ENCODE assay signal across 18 cellular contexts in the genomic region with DNA sequence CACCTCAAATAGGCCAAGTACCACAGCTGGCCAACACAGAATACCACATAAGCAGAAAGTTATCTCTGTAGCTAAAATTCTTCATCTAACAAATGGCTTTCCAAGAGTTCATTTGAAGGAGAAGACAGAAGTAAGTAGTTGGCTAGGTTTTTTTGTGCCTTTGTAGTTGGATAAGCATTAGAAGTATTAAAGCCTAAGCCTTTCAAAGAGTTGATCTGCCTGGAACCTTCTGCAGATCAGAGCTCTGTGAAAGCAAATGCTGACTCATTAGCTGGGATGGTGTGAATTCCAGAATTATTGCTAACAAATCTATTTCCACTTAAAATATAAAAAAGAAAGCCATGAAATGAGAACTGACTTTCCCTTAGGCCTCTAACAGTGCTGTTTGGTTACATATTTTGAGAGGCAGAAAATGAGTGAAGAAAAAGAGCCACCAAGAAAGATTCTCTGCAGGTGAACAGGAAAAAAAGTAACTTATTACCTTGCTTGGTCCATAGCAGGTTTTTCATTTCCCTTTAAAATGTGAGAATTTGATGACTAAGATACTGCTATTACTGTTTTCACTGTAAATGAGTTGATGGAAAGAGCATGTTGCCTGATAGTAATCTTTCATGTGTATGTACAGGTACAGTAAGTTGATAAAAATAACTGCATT.
DNase-seq lines count a peak whose midpoint lies in the region; ATAC-seq, FAIRE-seq and TF ChIP-seq lines count a peak whose summit lies in the region.
"Had no signal": no experiment of that assay in that cellular context is flagged by ENCODE, and none has a peak within 500 bp of the region (broad histone marks: within the 10 kb centered on the region; RNA-seq: fewer than 3 reads in every experiment).

No MANE protein-coding gene starts in this region.

- peaks cover 16% of the 10 kb centered on the region for H3K4me1 ChIP-seq in OCI-LY3 (ENCODE audit: low read length)
- no peaks in the 10 kb centered on the region for H3K4me1 ChIP-seq in pancreas
- H3K4me1 ChIP-seq: SJCRH30, thyroid gland had no signal

- no peak overlapping the region for H2AFZ ChIP-seq in OCI-LY3 (ENCODE audit: low read depth, low read length)

- intact Hi-C loops in pancreas (cut with DNase I): no loop called here

- TF ChIP-seq CTCF in OCI-LY3 (IDR thresholded peaks at IDR 0.05; ENCODE audit: low read depth, low read length) (no peak), fibroblast of the aortic adventitia (IDR thresholded peaks at IDR 0.05; ENCODE audit: insufficient read depth, low read length) (no peak), pancreas (IDR thresholded peaks at IDR 0.05) (no peak)

- no peaks in the 10 kb centered on the region for H3K79me2 ChIP-seq in OCI-LY3 (ENCODE audit: low read length)

- H3K36me3 ChIP-seq in OCI-LY3 (replicated peaks; ENCODE audit: low read depth, low read length) (no peaks in the 10 kb centered on the region), pancreas (no peaks in the 10 kb centered on the region)
- H3K36me3 ChIP-seq: ovary, SJCRH30, thyroid gland had no signal

- H3K9me3 ChIP-seq in OCI-LY3 (ENCODE audit: insufficient read depth, low read length) (0 out of 2 replicates have a peak, but pooled peaks cover 5% of the 10 kb centered on the region), pancreas (no peaks in the 10 kb centered on the region)
- H3K9me3 ChIP-seq: ovary, SJCRH30, thyroid gland had no signal

- FAIRE-seq in pancreas (lab: Jason Lieb, UNC): no peak
- FAIRE-seq: frontal cortex, GM18507 had no signal

- H3K27ac ChIP-seq in OCI-LY3 (ENCODE audit: low read length) (peak overlapping the region; percentile 57), pancreas (no peak overlapping the region)
- H3K27ac ChIP-seq: C4-2B, ovary, SJCRH30, thyroid gland had no signal

- DNase-seq in fibroblast of the aortic adventitia (ENCODE audit: low read depth) (peak; percentile 6), superior temporal gyrus (ENCODE audit: extremely low spot score) (peak; percentile 18), pancreas (no peak)
- no peak for DNase-seq in stimulated activated CD4-positive, alpha-beta T cell treated with anti-CD3 and anti-CD28 coated beads, Interleukin-4, amount 100 ng/mL, for 4 hours
- DNase-seq in activated CD8-positive, alpha-beta memory T cell treated with anti-CD3 and anti-CD28 coated beads, Interleukin-2, amount 50 U/mL, for 48 hours: no peak
- DNase-seq: cerebellar nuclear complex; NCI-H69; OCI-M1; ovary; SJCRH30; stimulated activated CD4-positive, alpha-beta T cell treated with anti-CD3 and anti-CD28 coated beads, Interleukin-4, amount 100 ng/mL, for 24 hours; thyroid gland had no signal

- H3K4me3 ChIP-seq in OCI-LY3 (ENCODE audit: low read length): 0 out of 2 replicates have a peak overlapping the region, but pooled peaks have one; percentile 3
- no peak overlapping the region for H3K4me3 ChIP-seq in fibroblast of the aortic adventitia (ENCODE audit: low read depth, low read length)
- H3K4me3 ChIP-seq in pancreas: no peak overlapping the region
- H3K4me3 ChIP-seq: ovary, SJCRH30, thyroid gland had no signal

- H3K4me2 ChIP-seq in OCI-LY3 (ENCODE audit: low read length): peak overlapping the region; percentile 44

- ATAC-seq in GM21381 (IDR thresholded peaks at IDR 0.05; ENCODE audit: unreplicated experiment) (peak; percentile 73), pancreas (no peak)
- ATAC-seq: activated CD4-positive, CD25-positive, alpha-beta regulatory T cell treated with anti-CD3 and anti-CD28 coated beads, Interleukin-2, amount 50 U/mL, for 24 hours had no signal

- H3K9ac ChIP-seq in OCI-LY3 (ENCODE audit: low read length): no peak overlapping the region

- no peaks in the 10 kb centered on the region for H4K20me1 ChIP-seq in OCI-LY3 (ENCODE audit: insufficient read depth, low read length)

- H3K27me3 ChIP-seq in OCI-LY3 (ENCODE audit: low read depth, low read length): no peaks in the 10 kb centered on the region
- H3K27me3 ChIP-seq in pancreas: no peaks in the 10 kb centered on the region
- H3K27me3 ChIP-seq: ovary, SJCRH30, thyroid gland had no signal

Comparison
In these comparisons a context has a peak if more than half of its experiments do, and no peak if none do; other contexts are left out.
1. DNase-seq: peak in fibroblast of the aortic adventitia (single experiment) and superior temporal gyrus (single experiment); none in stimulated activated CD4-positive, alpha-beta T cell treated with anti-CD3 and anti-CD28 coated beads, Interleukin-4, amount 100 ng/mL, for 4 hours (0 of 2), activated CD8-positive, alpha-beta memory T cell treated with anti-CD3 and anti-CD28 coated beads, Interleukin-2, amount 50 U/mL, for 48 hours (single experiment) and pancreas (0 of 6).